17 cellular contexts compared by ENCODE assay signal in genomic region chr17:79156463-79157095, GRCh38.
DNase-seq lines count a peak whose midpoint lies in the region; TF ChIP-seq lines count a peak whose summit lies in the region.
"Had no signal": no experiment of that assay in that cellular context is flagged by ENCODE, and none has a peak within 500 bp of the region (broad histone marks: within the 10 kb centered on the region; RNA-seq: fewer than 3 reads in every experiment).

No MANE protein-coding gene starts in this region.

- no peak overlapping the region for H2BK12ac ChIP-seq in neuronal stem cell (ENCODE audit: low read length)

- H3K4me2 ChIP-seq in neuronal stem cell (ENCODE audit: insufficient read depth, low read length, poor library complexity, severe bottlenecking), result no peak overlapping the region

- peaks cover 0 to 58% (median 0%) of the 10 kb centered on the region in 3 experiments for H3K27me3 ChIP-seq in neuronal stem cell (ENCODE audit: control insufficient read depth in 3 of 3, insufficient read depth in 3 of 3, low read depth in 1 of 3, low read length in 3 of 3)

- no peak overlapping the region for H3K23ac ChIP-seq in neuronal stem cell (ENCODE audit: low read depth, low read length, poor library complexity)

- H3K9ac ChIP-seq in neuronal stem cell (ENCODE audit: low read depth, low read length, poor library complexity), result no peak overlapping the region

- WGBS in neuronal stem cell (ENCODE audit: extremely low coverage in 2 of 2, insufficient read length in 2 of 2, insufficient replicate concordance in 1 of 2), 2 donors, result no CpG with 5 or more reads among the region's 19 CpGs

- no peak overlapping the region for H2BK15ac ChIP-seq in neuronal stem cell (ENCODE audit: low read length)

- DNase-seq in G401 (ENCODE audit: low spot score), result peak; percentile 64
- peak; percentile 58 for DNase-seq in HEK293T (ENCODE audit: extremely low spot score)
- peak; percentile 23 for DNase-seq in SK-MEL-5 (ENCODE audit: low read depth, low spot score)
- DNase-seq in neuronal stem cell (ENCODE audit: low spot score), result no peak
- no peak for DNase-seq in GM03348 (ENCODE audit: low spot score)
- DNase-seq in NCI-H524 (lab: John Stamatoyannopoulos, UW), result no peak
- DNase-seq in NK-92 (lab: John Stamatoyannopoulos, UW; ENCODE audit: unreplicated experiment), result no peak
- DNase-seq: DMS53, HCEC 1CT, Kasumi-1, MM.1S, NCI-H1048, NCI-H1436 treated with DMSO at 0.1 percent for 48 hours, NCI-H1930, NCI-H510A, NCI-H774, Right ventricle myocardium superior had no signal

- in situ Hi-C loops in G401 (cut with HindIII; ENCODE audit: low sequenced_read_pairs), result no loop called here
- in situ Hi-C loops in SK-MEL-5 (cut with HindIII; ENCODE audit: low pct_unique_long_range_greater_than_20kb, low sequenced_read_pairs), result no loop called here

- H3K79me1 ChIP-seq in neuronal stem cell (ENCODE audit: low read depth, low read length), result no peaks in the 10 kb centered on the region

- peak overlapping the region; percentile 47 for H3K14ac ChIP-seq in neuronal stem cell (ENCODE audit: low read length)

- CTCF ChIA-PET in HEK293T (lab: Yijun Ruan, JAX), result no interaction called here

- H3K4me3 ChIP-seq in neuronal stem cell (ENCODE audit: low read length in 2 of 2), result no peak overlapping the region

- H2AFZ ChIP-seq in neuronal stem cell (ENCODE audit: low read length), result no peak overlapping the region

- H2BK5ac ChIP-seq in neuronal stem cell (ENCODE audit: low read length), result no peak overlapping the region

- no peak overlapping the region for H4K91ac ChIP-seq in neuronal stem cell (ENCODE audit: low read depth, low read length, poor library complexity)

- no peaks in the 10 kb centered on the region for H3K9me3 ChIP-seq in neuronal stem cell (replicated peaks in 1 of 2; ENCODE audit: control insufficient read depth in 2 of 2, insufficient read depth in 1 of 2, low read depth in 1 of 2, low read length in 2 of 2)

- H2AK5ac ChIP-seq in neuronal stem cell (ENCODE audit: low read depth, low read length), result peak overlapping the region; percentile 27

- H3K27ac ChIP-seq in neuronal stem cell (replicated peaks; ENCODE audit: low read length), result no peak overlapping the region

- no peaks in the 10 kb centered on the region for H3K36me3 ChIP-seq in neuronal stem cell (replicated peaks in 1 of 2; ENCODE audit: control insufficient read depth in 2 of 2, insufficient read depth in 2 of 2, low read length in 2 of 2)

- peaks cover 0 to 4% of the 10 kb centered on the region in 2 donors for H3K4me1 ChIP-seq in neuronal stem cell (ENCODE audit: control insufficient read depth in 2 of 2, insufficient read depth in 1 of 2, low read depth in 1 of 2, low read length in 2 of 2)

- no peak overlapping the region for H4K8ac ChIP-seq in neuronal stem cell (ENCODE audit: low read depth, low read length)

- no peak overlapping the region for H3K4ac ChIP-seq in neuronal stem cell (ENCODE audit: low read length)

- peak overlapping the region; percentile 53 for H3K18ac ChIP-seq in neuronal stem cell (ENCODE audit: low read length)

- POLR2A ChIA-PET in HEK293T (lab: Yijun Ruan, JAX), result no interaction called here

- H2BK120ac ChIP-seq in neuronal stem cell (ENCODE audit: low read depth, low read length), result no peak overlapping the region

TF ChIP-seq in HEK293T, 16 proteins besides CTCF, POLR2A, EP300 and RAD21:
- TF ChIP-seq L3MBTL2 (conservative IDR thresholded peaks at IDR 0.05) (no peak), FOXM1 (IDR thresholded peaks at IDR 0.05; ENCODE audit: borderline replicate concordance) (no peak), ARNT (IDR thresholded peaks at IDR 0.05) (no peak), BHLHE40 (IDR thresholded peaks at IDR 0.05; ENCODE audit: borderline replicate concordance) (no peak), FOXK2 (IDR thresholded peaks at IDR 0.05) (no peak), NFRKB (IDR thresholded peaks at IDR 0.05) (no peak), SP1 (IDR thresholded peaks at IDR 0.05) (no peak), LEF1 (IDR thresholded peaks at IDR 0.05; ENCODE audit: borderline replicate concordance) (no peak), CTBP1 (IDR thresholded peaks at IDR 0.05; ENCODE audit: borderline replicate concordance) (no peak), TARDBP (IDR thresholded peaks at IDR 0.05) (no peak), FOXA1 (IDR thresholded peaks at IDR 0.05) (no peak), SUZ12 (IDR thresholded peaks at IDR 0.05) (no peak)

Comparison
In these comparisons a context has a peak if more than half of its experiments do, and no peak if none do; other contexts are left out.
1. DNase-seq: peak in G401 (single experiment), HEK293T (single experiment) and SK-MEL-5 (single experiment); none in neuronal stem cell (single experiment), GM03348 (single experiment), NCI-H524 (0 of 2) and NK-92 (single experiment).